In genomic region chr1:51735746-51736254, GRCh38 we compare ENCODE assay signal across 22 cellular contexts.
DNase-seq lines count a peak whose midpoint lies in the region; ATAC-seq and TF ChIP-seq lines count a peak whose summit lies in the region.
"Had no signal": no experiment of that assay in that cellular context is flagged by ENCODE, and none has a peak within 500 bp of the region (broad histone marks: within the 10 kb centered on the region; RNA-seq: fewer than 3 reads in every experiment).

No MANE protein-coding gene starts in this region.

- peak overlapping the region; percentile 50; the same call in 1 of the 2 replicates for H3K4me2 ChIP-seq in OCI-LY7 (ENCODE audit: low read length)

- no peak for TF ChIP-seq CTCF in OCI-LY7 (conservative IDR thresholded peaks at IDR 0.05; ENCODE audit: low read length)
- no peak for TF ChIP-seq CTCF in gastrocnemius medialis (IDR thresholded peaks at IDR 0.05 in 4 of 5, conservative IDR thresholded peaks at IDR 0.05 in 1 of 5)
- TF ChIP-seq CTCF in GM10266 (IDR thresholded peaks at IDR 0.05; ENCODE audit: control insufficient read depth, insufficient read depth, low read depth, missing control alignments) = no peak

- no peak for ATAC-seq in gastrocnemius medialis
- ATAC-seq: activated CD8-positive, alpha-beta memory T cell treated with anti-CD3 and anti-CD28 coated beads, Interleukin-2, amount 10 ng/mL, durations not matched to agents 7 days and 5 days; left lobe of liver had no signal

- POLR2A ChIA-PET in OCI-LY7 (lab: Charles Lee) = interaction anchor here (0.7 kb wide), 2 partner anchors 9 to 164 kb away, joined by 3 read pairs; no protein-coding TSS in a partner anchor

- BruUV-seq in OCI-LY7 (replicated peaks; lab: Mats Ljungman, UMichigan) = no TSS peak

- peaks cover 56% of the 10 kb centered on the region for H3K4me1 ChIP-seq in OCI-LY7 (ENCODE audit: insufficient read depth, low read length, poor library complexity, severe bottlenecking)
- peaks cover 45% of the 10 kb centered on the region for H3K4me1 ChIP-seq in endocrine pancreas (ENCODE audit: control insufficient read depth, insufficient read depth, low read length)
- peaks cover 75 to 89% of the 10 kb centered on the region in 2 donors for H3K4me1 ChIP-seq in gastrocnemius medialis

- H3K36me3 Mint-ChIP-seq in T-helper 2 cell treated with Interferon-gamma antibody and Interleukin-4, amounts not matched to agents 5 μg/mL and 100 μg/mL, for 36 hours (ENCODE audit: low read depth) = no peaks in the 10 kb centered on the region
- H3K36me3 Mint-ChIP-seq: CD8-positive, alpha-beta T cell had no signal

- H3K4me3 Mint-ChIP-seq in T-helper 2 cell treated with Interferon-gamma antibody and Interleukin-4, amounts not matched to agents 5 μg/mL and 100 μg/mL, for 36 hours = peak overlapping the region; percentile 21
- H3K4me3 Mint-ChIP-seq: activated CD8-positive, alpha-beta memory T cell treated with anti-CD3 and anti-CD28 coated beads, Interleukin-2, amount 10 ng/mL, durations not matched to agents 7 days and 5 days; activated naive CD8-positive, alpha-beta T cell treated with anti-CD3 and anti-CD28 coated beads, Interleukin-2, amount 10 ng/mL, durations not matched to agents 7 days and 5 days; neural crest cell had no signal

- H3K27me3 ChIP-seq in endocrine pancreas (ENCODE audit: control insufficient read depth, insufficient read depth, low read length) (no peaks in the 10 kb centered on the region), gastrocnemius medialis (no peaks in the 10 kb centered on the region)

- H3K27ac ChIP-seq in OCI-LY7 (ENCODE audit: low read depth, low read length, poor library complexity, severe bottlenecking) (no peak overlapping the region), gastrocnemius medialis (peak overlapping the region; percentile 70 to 84 (median 76))
- H3K27ac ChIP-seq: 22Rv1 had no signal

- H3K9me3 ChIP-seq in OCI-LY7 (ENCODE audit: low read length) (no peaks in the 10 kb centered on the region), endocrine pancreas (ENCODE audit: control insufficient read depth, low read length) (no peaks in the 10 kb centered on the region), gastrocnemius medialis (no peaks in the 10 kb centered on the region)

- H3K79me2 ChIP-seq in OCI-LY7 (ENCODE audit: insufficient read depth, low read depth, low read length) = peaks cover 99% of the 10 kb centered on the region

- H3K36me3 ChIP-seq in OCI-LY7 (ENCODE audit: insufficient read depth, low read length) = no peaks in the 10 kb centered on the region
- H3K36me3 ChIP-seq in endocrine pancreas (ENCODE audit: control insufficient read depth, insufficient read depth, low read length) = no peaks in the 10 kb centered on the region
- no peaks in the 10 kb centered on the region for H3K36me3 ChIP-seq in gastrocnemius medialis

- no peak overlapping the region for H3K4me3 ChIP-seq in OCI-LY7 (ENCODE audit: low read depth, low read length, poor library complexity, severe bottlenecking)
- H3K4me3 ChIP-seq in endocrine pancreas (ENCODE audit: control insufficient read depth, insufficient read depth, low read length) = peak overlapping the region; percentile 20
- H3K4me3 ChIP-seq in gastrocnemius medialis = no peak overlapping the region

- no peaks in the 10 kb centered on the region for H3K9me3 Mint-ChIP-seq in T-helper 2 cell treated with Interferon-gamma antibody and Interleukin-4, amounts not matched to agents 5 μg/mL and 100 μg/mL, for 36 hours
- H3K9me3 Mint-ChIP-seq: activated naive CD8-positive, alpha-beta T cell treated with anti-CD3 and anti-CD28 coated beads, Interleukin-2, amount 10 ng/mL, durations not matched to agents 7 days and 5 days; CD8-positive, alpha-beta T cell; neural crest cell had no signal

- H3K4me1 Mint-ChIP-seq in T-helper 2 cell treated with Interferon-gamma antibody and Interleukin-4, amounts not matched to agents 5 μg/mL and 100 μg/mL, for 36 hours (ENCODE audit: low read depth) = peaks cover 35% of the 10 kb centered on the region

- CTCF ChIA-PET in OCI-LY7 (lab: Charles Lee; ENCODE audit: unreplicated experiment) = no interaction called here

- H3K9me2 ChIP-seq in OCI-LY7 (ENCODE audit: insufficient read depth, low read length) = no peaks in the 10 kb centered on the region

- no peak for TF ChIP-seq POLR2A in gastrocnemius medialis (IDR thresholded peaks at IDR 0.05)

- H3K27me3 Mint-ChIP-seq in T-helper 2 cell treated with Interferon-gamma antibody and Interleukin-4, amounts not matched to agents 5 μg/mL and 100 μg/mL, for 36 hours (ENCODE audit: low read depth) = no peaks in the 10 kb centered on the region
- H3K27me3 Mint-ChIP-seq: activated CD8-positive, alpha-beta memory T cell treated with anti-CD3 and anti-CD28 coated beads, Interleukin-2, amount 10 ng/mL, durations not matched to agents 7 days and 5 days; activated naive CD8-positive, alpha-beta T cell treated with anti-CD3 and anti-CD28 coated beads, Interleukin-2, amount 10 ng/mL, durations not matched to agents 7 days and 5 days; progenitor cell of endocrine pancreas had no signal

- no peak for DNase-seq in T-helper 2 cell treated with Interferon-gamma antibody and Interleukin-4, amounts not matched to agents 5 μg/mL and 100 μg/mL, for 36 hours (ENCODE audit: low spot score)
- DNase-seq in T-helper 2 cell = no peak
- DNase-seq in OCI-LY7 (ENCODE audit: low spot score) = no peak
- no peak for DNase-seq in gastrocnemius medialis
- no peak for DNase-seq in GM10266 (ENCODE audit: extremely low spot score)
- no peak for DNase-seq in stimulated activated CD4-positive, alpha-beta T cell treated with anti-CD3 and anti-CD28 coated beads, Interleukin-1b, Interleukin-23, amount 100 ng/mL, for 48 hours
- no peak for DNase-seq in medulla oblongata (ENCODE audit: extremely low spot score)
- DNase-seq: activated CD4-positive, alpha-beta T cell treated with anti-CD3 and anti-CD28 coated beads for 4 hours; activated CD8-positive, alpha-beta memory T cell treated with anti-CD3 and anti-CD28 coated beads, Interleukin-2, amount 10 ng/mL, durations not matched to agents 7 days and 5 days; activated naive CD8-positive, alpha-beta T cell treated with anti-CD3 and anti-CD28 coated beads, Interleukin-2, amount 10 ng/mL, durations not matched to agents 7 days and 5 days; CD8-positive, alpha-beta T cell; cortex of kidney; DMS53; GF-D8; NCI-H1930; NCI-H2227 treated with DMSO at 0.1 percent for 48 hours; SHP77 treated with DMSO at 0.1 percent for 48 hours had no signal

- no peak overlapping the region for H3K27ac Mint-ChIP-seq in T-helper 2 cell treated with Interferon-gamma antibody and Interleukin-4, amounts not matched to agents 5 μg/mL and 100 μg/mL, for 36 hours
- H3K27ac Mint-ChIP-seq: activated CD8-positive, alpha-beta memory T cell treated with anti-CD3 and anti-CD28 coated beads, Interleukin-2, amount 10 ng/mL, durations not matched to agents 7 days and 5 days; activated naive CD8-positive, alpha-beta T cell treated with anti-CD3 and anti-CD28 coated beads, Interleukin-2, amount 10 ng/mL, durations not matched to agents 7 days and 5 days had no signal

- H3K9ac ChIP-seq in endocrine pancreas (ENCODE audit: control insufficient read depth, insufficient read depth, low read length) = no peak overlapping the region

- intact Hi-C loops in OCI-LY7 (cut with micrococcal nuclease; ENCODE audit: unreplicated experiment) (no loop called here), gastrocnemius medialis (cut with DNase I; ENCODE audit: low total_unique reads) (no loop called here)

- peaks cover 48% of the 10 kb centered on the region for H4K20me1 ChIP-seq in OCI-LY7 (ENCODE audit: insufficient read depth, low read length)

- in situ Hi-C loops in gastrocnemius medialis (cut with MboI; ENCODE audit: low sequenced_read_pairs in 4 of 4) = no loop called here

- H2AFZ ChIP-seq in OCI-LY7 (ENCODE audit: low read length) = no peak overlapping the region
